In the genomic region with DNA sequence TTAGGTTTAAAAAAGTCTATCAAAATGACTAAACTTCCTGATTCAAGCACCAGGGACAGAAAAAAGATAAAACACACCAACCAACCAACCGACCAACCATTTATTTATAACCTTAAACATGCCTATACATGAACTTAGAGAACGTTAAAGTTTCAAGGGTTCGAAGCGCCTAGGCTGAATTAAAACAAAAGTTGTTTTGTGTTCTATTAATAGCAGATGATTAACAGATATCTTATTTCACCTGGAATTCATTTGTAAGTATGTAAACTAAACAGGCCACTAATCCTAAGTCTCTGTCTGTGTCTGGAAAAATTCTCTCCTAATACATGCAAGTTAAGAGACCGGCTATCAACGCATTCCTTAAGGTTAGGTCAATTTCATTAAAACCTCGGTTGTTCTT, we compare ENCODE assay signal across 9 cellular contexts. TPM values are rescaled to one million over a fixed set of nuclear protein-coding genes. Genes with fewer than 3 reads are reported as not detected.
DNase-seq lines count a peak whose midpoint lies in the region; ATAC-seq and TF ChIP-seq lines count a peak whose summit lies in the region.
"Had no signal": no experiment of that assay in that cellular context is flagged by ENCODE, and none has a peak within 500 bp of the region (broad histone marks: within the 10 kb centered on the region; RNA-seq: fewer than 3 reads in every experiment).

No MANE protein-coding gene starts in this region.

- H3K4me3 ChIP-seq in RWPE2 (ENCODE audit: severe bottlenecking) (peak overlapping the region; percentile 93), fibroblast of pulmonary artery (replicated peaks; ENCODE audit: low read depth, low read length) (peak overlapping the region; percentile 23), retinal pigment epithelial cell (ENCODE audit: low read length) (peak overlapping the region; percentile 62)

- no peak overlapping the region for H3K4me3 Mint-ChIP-seq in glutamatergic neuron (ENCODE audit: unreplicated experiment)

- peak; percentile 35 for DNase-seq in DMS53 (lab: John Stamatoyannopoulos, UW)
- DNase-seq in DMS53 treated with DMSO at 0.1 percent for 48 hours (lab: John Stamatoyannopoulos, UW; ENCODE audit: unreplicated experiment): no peak
- no peak for DNase-seq in RWPE2 (ENCODE audit: low spot score)
- DNase-seq in fibroblast of pulmonary artery (ENCODE audit: low read depth): no peak
- no peak for DNase-seq in retinal pigment epithelial cell (ENCODE audit: low read depth)
- DNase-seq in GM19238 (ENCODE audit: insufficient read length, low spot score): no peak
- DNase-seq in NK-92 treated with Interleukin-12 subunit alpha and Interleukin-12 subunit beta, amount 100 ng/mL, for 24 hours (lab: John Stamatoyannopoulos, UW): no peak
- DNase-seq in glutamatergic neuron: no peak
- DNase-seq: stimulated activated CD4-positive, alpha-beta T cell treated with anti-CD3 and anti-CD28 coated beads, Interleukin-4, amount 100 ng/mL, for 1 hour had no signal

- peaks cover 15% of the 10 kb centered on the region for H3K36me3 ChIP-seq in RWPE2 (ENCODE audit: low read depth)

- peaks cover 4% of the 10 kb centered on the region for H3K9me3 Mint-ChIP-seq in glutamatergic neuron (ENCODE audit: unreplicated experiment)

- H3K36me3 Mint-ChIP-seq in glutamatergic neuron (ENCODE audit: unreplicated experiment): no peaks in the 10 kb centered on the region

- peaks cover 13% of the 10 kb centered on the region for H3K4me1 ChIP-seq in RWPE2 (ENCODE audit: insufficient read depth, poor library complexity, severe bottlenecking)

- no peaks in the 10 kb centered on the region for H3K27me3 ChIP-seq in RWPE2 (ENCODE audit: insufficient read depth, poor library complexity, severe bottlenecking)

- H3K27me3 Mint-ChIP-seq in glutamatergic neuron (ENCODE audit: unreplicated experiment): peaks cover 5% of the 10 kb centered on the region

- no peaks in the 10 kb centered on the region for H3K9me3 ChIP-seq in RWPE2 (ENCODE audit: severe bottlenecking)

- peak overlapping the region; percentile 94 for H3K27ac ChIP-seq in RWPE2 (ENCODE audit: poor library complexity, severe bottlenecking)

- no peak for TF ChIP-seq CTCF in RWPE2 (IDR thresholded peaks at IDR 0.05; ENCODE audit: poor library complexity, severe bottlenecking)
- TF ChIP-seq CTCF in fibroblast of pulmonary artery (IDR thresholded peaks at IDR 0.05; ENCODE audit: low read length, missing control alignments): no peak
- TF ChIP-seq CTCF in retinal pigment epithelial cell (conservative IDR thresholded peaks at IDR 0.05; ENCODE audit: low read depth, low read length): no peak
- TF ChIP-seq CTCF in glutamatergic neuron (IDR thresholded peaks at IDR 0.05; ENCODE audit: partially characterized antibody, unreplicated experiment): no peak

- ATAC-seq in RWPE2 (ENCODE audit: low read depth): peak; percentile 11; the same call in 2 of the 3 replicates

- no peaks in the 10 kb centered on the region for H3K4me1 Mint-ChIP-seq in glutamatergic neuron (ENCODE audit: low read depth, unreplicated experiment)

- H3K27ac Mint-ChIP-seq in glutamatergic neuron (ENCODE audit: unreplicated experiment): no peak overlapping the region

RNA-seq across cellular contexts. Expression of a gene that starts 1.4 kb away (rescaled TPM):
- total RNA-seq in glutamatergic neuron (ENCODE audit: unreplicated experiment): 0.66 TPM

Comparison
In these comparisons a context has a peak if more than half of its experiments do, and no peak if none do; other contexts are left out.
1. H3K4me3 ChIP-seq: peak in every context shown above with its lines; median percentile 93 in RWPE2; 62 in retinal pigment epithelial cell; 23 in fibroblast of pulmonary artery.